Comparison of ENCODE assay signal across 8 cellular contexts in the genomic region with DNA sequence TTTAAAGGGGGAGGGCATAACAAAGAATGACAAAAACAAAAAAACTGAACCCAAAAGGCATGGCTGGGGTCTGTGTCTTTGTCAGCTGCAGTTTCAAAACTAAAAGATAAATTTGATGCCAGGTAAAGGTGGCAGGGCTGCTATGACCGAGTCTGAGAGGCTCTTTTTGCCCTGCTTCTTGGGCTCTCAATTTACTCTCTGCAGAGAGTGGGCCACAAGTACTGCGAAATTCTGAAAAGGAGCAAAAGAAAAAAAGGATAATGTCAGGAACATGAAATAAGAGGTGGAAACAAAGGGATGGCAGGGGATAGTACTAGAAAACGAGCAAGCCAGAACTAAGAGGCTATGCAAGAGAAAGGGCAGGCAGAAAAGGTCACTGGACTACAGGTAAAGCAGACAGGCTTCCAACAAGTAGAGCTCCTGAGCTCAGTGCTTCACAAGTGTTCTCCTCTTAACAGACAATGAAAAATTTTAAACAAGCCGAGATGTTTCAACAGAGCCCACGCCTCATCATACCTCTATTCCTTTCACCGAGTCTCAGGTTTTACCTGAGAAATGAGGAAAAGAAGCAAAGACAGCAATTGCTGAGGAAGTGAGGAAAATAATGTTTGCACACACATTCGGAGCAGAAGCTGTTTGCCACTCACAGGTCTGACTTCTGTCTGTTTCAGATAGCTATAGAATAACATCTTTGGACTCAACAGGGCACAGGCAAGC. TPM values are rescaled to one million over a fixed set of nuclear protein-coding genes. Genes with fewer than 3 reads are reported as not detected.
A peak's percentile ranks its signal among the peaks of the same experiment; 100 is the strongest.
DNase-seq lines count a peak whose midpoint lies in the region; ATAC-seq, FAIRE-seq and TF ChIP-seq lines count a peak whose summit lies in the region.

No MANE protein-coding gene starts in this region.

- H3K27me3 Mint-ChIP-seq in CD4-positive, CD25-positive, alpha-beta regulatory T cell = peaks cover 22% of the 10 kb centered on the region

- CTCF ChIA-PET in IMR-90 (lab: Yijun Ruan, JAX) = interaction anchor here (0.7 kb wide), 1 partner anchor 1123 kb away, joined by 3 read pairs; no protein-coding TSS in a partner anchor
- CTCF ChIA-PET in GM12878 (lab: Yijun Ruan, JAX) = interaction anchor here (0.5 to 2.1 kb wide), 4 partner anchors 10 to 877 kb away, joined by 3 to 11 read pairs (median 4); no protein-coding TSS in a partner anchor

- no peak for TF ChIP-seq EP300 in GM12878 (IDR thresholded peaks at IDR 0.05; ENCODE audit: borderline replicate concordance in 1 of 2, control insufficient read depth in 1 of 2, low read depth in 2 of 2, low read length in 2 of 2)

- ATAC-seq in CD4-positive, CD25-positive, alpha-beta regulatory T cell (ENCODE audit: low read depth in 2 of 2) = no peak
- no peak for ATAC-seq in IMR-90 (ENCODE audit: low read depth)
- ATAC-seq in GM12878 = no peak
- ATAC-seq in lower lobe of right lung = no peak
- no peak for ATAC-seq in HG03196 (IDR thresholded peaks at IDR 0.05; ENCODE audit: unreplicated experiment)

- peak overlapping the region; percentile 92 for H3K9ac ChIP-seq in IMR-90 (ENCODE audit: low read depth, low read length)
- H3K9ac ChIP-seq in GM12878 (ENCODE audit: control insufficient read depth, insufficient read depth, low read length) = peak overlapping the region; percentile 90

- peak overlapping the region; percentile 91 for H3K18ac ChIP-seq in IMR-90 (ENCODE audit: low read depth, low read length)

- TF ChIP-seq POLR2A in IMR-90 (IDR thresholded peaks at IDR 0.05; ENCODE audit: low read depth, low read length) (no peak), GM12878 (IDR thresholded peaks at IDR 0.05; ENCODE audit: low read depth, low read length) (no peak), vagina (IDR thresholded peaks at IDR 0.05) (no peak)

- H3K79me1 ChIP-seq in IMR-90 (ENCODE audit: low read depth in 1 of 2, low read length in 2 of 2) = peaks cover 0 to 15% of the 10 kb centered on the region in 2 experiments; a peak in 2 of 4 replicates

- H2BK5ac ChIP-seq in IMR-90 (ENCODE audit: low read depth, low read length, poor library complexity, severe bottlenecking) = peak overlapping the region; percentile 99

- H3K4me1 Mint-ChIP-seq in CD4-positive, CD25-positive, alpha-beta regulatory T cell = peaks cover 10 to 34% (median 16%) of the 10 kb centered on the region in 4 donors

- SMC1A ChIA-PET in GM12878 (lab: Charles Lee; ENCODE audit: uncharacterized antibody, unreplicated experiment) = interaction anchor here (0.6 to 5.3 kb wide), 4 partner anchors 10 to 1737 kb away, joined by 3 to 26 read pairs (median 4); no protein-coding TSS in a partner anchor

- H3K27ac ChIP-seq in CD4-positive, CD25-positive, alpha-beta regulatory T cell (ENCODE audit: insufficient read depth, low read length, poor library complexity, severe bottlenecking) = peak overlapping the region; percentile 90
- H3K27ac ChIP-seq in IMR-90 (ENCODE audit: insufficient read depth, low read length) (peak overlapping the region; percentile 97), GM12878 (ENCODE audit: control insufficient read depth, insufficient read depth) (peak overlapping the region; percentile 81), lower lobe of right lung (peak overlapping the region; percentile 90), vagina (peak overlapping the region; percentile 95)

- WGBS in IMR-90 (ENCODE audit: extremely low coverage in 2 of 2, insufficient read length in 1 of 2), 2 experiments = 0% methylated on average over 3 of the region's 7 CpGs; no CpG with 5 or more reads in 1 of the 2 experiments
- 38% methylated on average over 7 of the region's 7 CpGs for WGBS in GM12878 (ENCODE audit: insufficient coverage, insufficient replicate concordance, low lambda C conversion rate, missing lambda C conversion rate)

- H3K9me1 ChIP-seq in IMR-90 (ENCODE audit: insufficient read depth, low read length) = peaks cover 10% of the 10 kb centered on the region; the same call in 1 of the 2 replicates

- peak overlapping the region; percentile 92 for H2BK120ac ChIP-seq in IMR-90 (ENCODE audit: low read depth, low read length)

- peak overlapping the region; percentile 56 for H2AK9ac ChIP-seq in IMR-90 (replicated peaks; ENCODE audit: low read depth, low read length, poor library complexity)

- peak overlapping the region; percentile 72 for H3K4me3 ChIP-seq in CD4-positive, CD25-positive, alpha-beta regulatory T cell (ENCODE audit: low read depth, low read length)
- peak overlapping the region; percentile 78 for H3K4me3 ChIP-seq in IMR-90 (ENCODE audit: insufficient read depth, low read depth, low read length)
- H3K4me3 ChIP-seq in GM12878 = peak overlapping the region; percentile 63
- peak overlapping the region; percentile 77 for H3K4me3 ChIP-seq in lower lobe of right lung
- peak overlapping the region; percentile 61 to 65 for H3K4me3 ChIP-seq in vagina

- intact Hi-C loops in IMR-90 (cut with micrococcal nuclease) = loop anchor here (1.0 to 10.0 kb wide), 10 partner anchors 35 to 677 kb away; no protein-coding TSS in a partner anchor
- intact Hi-C loops in GM12878 (cut with micrococcal nuclease; ENCODE audit: unreplicated experiment) = no loop called here
- intact Hi-C loops in lower lobe of right lung (cut with DNase I) = no loop called here
- intact Hi-C loops in vagina (cut with DNase I) = loop anchor here (10.0 kb wide), 3 partner anchors 48 to 898 kb away; no protein-coding TSS in a partner anchor

- H3K4me1 ChIP-seq in CD4-positive, CD25-positive, alpha-beta regulatory T cell (ENCODE audit: control insufficient read depth, insufficient read depth, low read length, poor library complexity, severe bottlenecking) = peaks cover 16% of the 10 kb centered on the region
- peaks cover 8% of the 10 kb centered on the region for H3K4me1 ChIP-seq in IMR-90 (ENCODE audit: control insufficient read depth, insufficient read depth, low read length)
- H3K4me1 ChIP-seq in GM12878 (ENCODE audit: control insufficient read depth, insufficient read depth, low read length) = peaks cover 6% of the 10 kb centered on the region
- peaks cover 62% of the 10 kb centered on the region for H3K4me1 ChIP-seq in lower lobe of right lung
- H3K4me1 ChIP-seq in vagina = peaks cover 65% of the 10 kb centered on the region

- H3K4ac ChIP-seq in IMR-90 (ENCODE audit: low read depth, low read length) = peak overlapping the region; percentile 87

- H3K9me3 Mint-ChIP-seq in CD4-positive, CD25-positive, alpha-beta regulatory T cell = peaks cover 0 to 2% (median 0%) of the 10 kb centered on the region in 7 donors

- H2AK5ac ChIP-seq in IMR-90 (ENCODE audit: low read depth, low read length) = peak overlapping the region; percentile 80

- H3K9me3 ChIP-seq in CD4-positive, CD25-positive, alpha-beta regulatory T cell (ENCODE audit: control insufficient read depth in 2 of 2, low read length in 2 of 2) = no peaks in the 10 kb centered on the region
- H3K9me3 ChIP-seq in IMR-90 (ENCODE audit: control insufficient read depth, insufficient read depth, low read length) (no peaks in the 10 kb centered on the region), GM12878 (replicated peaks; ENCODE audit: control insufficient read depth, insufficient read depth, low read length) (no peaks in the 10 kb centered on the region), lower lobe of right lung (no peaks in the 10 kb centered on the region), vagina (no peaks in the 10 kb centered on the region)

- H4K20me1 ChIP-seq in IMR-90 (ENCODE audit: insufficient read depth, low read length) = peaks cover 33% of the 10 kb centered on the region
- no peaks in the 10 kb centered on the region for H4K20me1 ChIP-seq in GM12878 (ENCODE audit: control insufficient read depth, insufficient read depth)

- H4K91ac ChIP-seq in IMR-90 (ENCODE audit: insufficient read depth, low read depth, low read length) = peak overlapping the region; percentile 92

- in situ Hi-C loops in IMR-90 (cut with MboI; ENCODE audit: low sequenced_read_pairs) = loop anchor here (5.0 to 25.0 kb wide), 3 partner anchors 138 to 1680 kb away; no protein-coding TSS in a partner anchor
- in situ Hi-C loops in GM12878 (cut with MboI) = no loop called here

- POLR2A ChIA-PET in IMR-90 (lab: Charles Lee; ENCODE audit: unreplicated experiment) (interaction anchor here (0.6 kb wide), 1 partner anchor 190 kb away, joined by 3 read pairs; no protein-coding TSS in a partner anchor), GM12878 (lab: Charles Lee) (no interaction called here)

- H3K79me2 ChIP-seq in GM12878 (ENCODE audit: control insufficient read depth, insufficient read depth, low read length) = no peaks in the 10 kb centered on the region

- no peaks in the 10 kb centered on the region for H3K36me3 ChIP-seq in CD4-positive, CD25-positive, alpha-beta regulatory T cell (ENCODE audit: control insufficient read depth, insufficient read depth, low read length)
- H3K36me3 ChIP-seq in IMR-90 (ENCODE audit: control insufficient read depth, insufficient read depth, low read length) (peaks cover 53% of the 10 kb centered on the region), GM12878 (ENCODE audit: control insufficient read depth in 2 of 2, insufficient read depth in 2 of 2, low read length in 1 of 2) (no peaks in the 10 kb centered on the region), lower lobe of right lung (no peaks in the 10 kb centered on the region), vagina (no peaks in the 10 kb centered on the region)

- DNase-seq in CD4-positive, CD25-positive, alpha-beta regulatory T cell = peak in 1 of 3 donors; percentile 17
- DNase-seq in IMR-90 (peak; percentile 22), GM12878 (ENCODE audit: low read depth, low spot score) (no peak), lower lobe of right lung (no peak), vagina (ENCODE audit: extremely low spot score in 2 of 2) (no peak), EL (no peak), NOMO-1 treated with dmso at 0.1 percent for 144 hours (lab: John Stamatoyannopoulos, UW; ENCODE audit: unreplicated experiment) (no peak)

- RAD21 ChIA-PET in GM12878 (lab: Charles Lee; ENCODE audit: unreplicated experiment) = no interaction called here

- TF ChIP-seq CTCF in IMR-90 (conservative IDR thresholded peaks at IDR 0.05; ENCODE audit: low read depth, low read length) (no peak), GM12878 (IDR thresholded peaks at IDR 0.05 in 2 of 3, conservative IDR thresholded peaks at IDR 0.05 in 1 of 3; ENCODE audit: control insufficient read depth in 2 of 3, extremely low read depth in 1 of 3, insufficient read depth in 1 of 3, low read depth in 3 of 3, low read length in 3 of 3) (no peak), lower lobe of right lung (IDR thresholded peaks at IDR 0.05) (no peak), vagina (IDR thresholded peaks at IDR 0.05) (no peak)

- H2AFZ ChIP-seq in IMR-90 (replicated peaks; ENCODE audit: low read length, poor library complexity) (no peak overlapping the region), GM12878 (ENCODE audit: control insufficient read depth, low read depth, low read length) (peak overlapping the region; percentile 94)

- TF ChIP-seq RAD21 in IMR-90 (IDR thresholded peaks at IDR 0.05; ENCODE audit: low read length) = no peak
- no peak for TF ChIP-seq RAD21 in GM12878 (IDR thresholded peaks at IDR 0.05; ENCODE audit: insufficient read depth, low read depth, low read length)

- peak; percentile 31 for FAIRE-seq in GM12878 (lab: Jason Lieb, UNC)

- H4K5ac ChIP-seq in IMR-90 (ENCODE audit: low read depth, low read length) = peak overlapping the region; percentile 51

- peak overlapping the region; percentile 93 for H3K14ac ChIP-seq in IMR-90 (replicated peaks; ENCODE audit: low read depth, low read length)

- peak overlapping the region; percentile 98 for H3K56ac ChIP-seq in IMR-90 (ENCODE audit: extremely low read depth, insufficient read depth, low read length)

- H4K8ac ChIP-seq in IMR-90 (ENCODE audit: low read depth in 2 of 2, low read length in 2 of 2) = peak overlapping the region; percentile 94 to 95

- dilution Hi-C loops in IMR-90 (cut with HindIII; ENCODE audit: low sequenced_read_pairs, unreplicated experiment) = no loop called here

- H3K23ac ChIP-seq in IMR-90 (ENCODE audit: low read depth, low read length) = peak overlapping the region; percentile 91

- H2BK20ac ChIP-seq in IMR-90 (ENCODE audit: low read depth, low read length) = peak overlapping the region; percentile 77

- H3K4me3 Mint-ChIP-seq in CD4-positive, CD25-positive, alpha-beta regulatory T cell = peak overlapping the region; percentile 85 to 98 (median 90)

- H2BK15ac ChIP-seq in IMR-90 (ENCODE audit: low read depth, low read length) = peak overlapping the region; percentile 17; the same call in 2 of the 3 replicates

- H3K4me2 ChIP-seq in IMR-90 (ENCODE audit: low read depth, low read length) = peak overlapping the region; percentile 85
- H3K4me2 ChIP-seq in GM12878 (ENCODE audit: control insufficient read depth, insufficient read depth) = peak overlapping the region; percentile 88

- no peaks in the 10 kb centered on the region for H3K36me3 Mint-ChIP-seq in CD4-positive, CD25-positive, alpha-beta regulatory T cell

- no peaks in the 10 kb centered on the region for H3K27me3 ChIP-seq in CD4-positive, CD25-positive, alpha-beta regulatory T cell (ENCODE audit: control insufficient read depth, insufficient read depth, low read length)
- H3K27me3 ChIP-seq in IMR-90 (ENCODE audit: control insufficient read depth, insufficient read depth, low read length) (no peaks in the 10 kb centered on the region), GM12878 (replicated peaks in 1 of 2; ENCODE audit: control insufficient read depth in 2 of 2, insufficient read depth in 2 of 2, low read length in 1 of 2) (no peaks in the 10 kb centered on the region), lower lobe of right lung (ENCODE audit: low read depth) (no peaks in the 10 kb centered on the region), vagina (no peaks in the 10 kb centered on the region)

- peak overlapping the region; percentile 81 to 98 (median 97) for H3K27ac Mint-ChIP-seq in CD4-positive, CD25-positive, alpha-beta regulatory T cell

- BruUV-seq in IMR-90 (replicated peaks; lab: Mats Ljungman, UMichigan) (no TSS peak), GM12878 (replicated peaks; lab: Mats Ljungman, UMichigan) (TSS peak; percentile 66)

RNA-seq across cellular contexts. Expression of gene IRS1, which starts 7.3 kb away (rescaled TPM):
- total RNA-seq in CD4-positive, CD25-positive, alpha-beta regulatory T cell = 3.5 TPM
- polyA plus RNA-seq in CD4-positive, CD25-positive, alpha-beta regulatory T cell = under 1 TPM in 3 of 4 donors, not detected in 1; 0.05 to 0.17 (median 0.13) TPM
- total RNA-seq in IMR-90 (2012; rRNA removed) = 21.1 and 29.4 TPM in 2 replicates
- 37.1 and 44.5 TPM in 2 replicates for polyA plus RNA-seq in IMR-90 (2012; rRNA removed)
- 15.4 and 40.6 TPM in 2 replicates for polyA plus RNA-seq in IMR-90 (2012; cell fraction: cytosol; rRNA removed)
- polyA plus RNA-seq in IMR-90 (2012; cell fraction: nucleus; rRNA removed; ENCODE audit: low replicate concordance) = 20.3 and 39.6 TPM in 2 replicates
- 0.10 and 0.23 TPM in 2 replicates for total RNA-seq in GM12878 (2013; cell fraction: nucleolus; rRNA removed)
- 0.54 and 0.73 TPM in 2 replicates for total RNA-seq in GM12878 (2014; rRNA removed)
- total RNA-seq in GM12878 (2014; rRNA removed; fragmentation: Illumina TruSeq; extraction: Trizol) = 0.40 and 0.46 TPM in 2 replicates
- total RNA-seq in GM12878 (2021) = 1.7 TPM in 2 replicates
- polyA plus RNA-seq in GM12878 (2011; ENCODE audit: low read depth) = 0.03 TPM
- 0.07 and 0.08 TPM in 2 replicates for polyA plus RNA-seq in GM12878 (2011; rRNA removed)
- polyA plus RNA-seq in GM12878 (2011; cell fraction: cytosol; rRNA removed) = 0.10 and 0.25 TPM in 2 replicates
- polyA plus RNA-seq in GM12878 (2011; cell fraction: nucleus; rRNA removed) = 0.39 and 0.51 TPM in 2 replicates
- polyA plus RNA-seq in GM12878 (2012) = 0.14 and 0.45 TPM in 2 replicates
- 0.11 and 0.28 TPM in 2 replicates for polyA plus RNA-seq in GM12878 (2014; fragmentation: Illumina TruSeq; extraction: Trizol)
- polyA plus RNA-seq in GM12878 (2014; fragmentation: Nextera tagmentation; extraction: Ambion mirVana) = under 1 TPM; 0.03 to 0.13 TPM
- 0.48 and 0.87 TPM in 2 replicates for polyA plus RNA-seq in GM12878 (2014; rRNA removed)
- polyA plus RNA-seq in GM12878 (2016; fragmentation: Nextera tagmentation; extraction: Ambion mirVana) = under 1 TPM; 0.25 to 0.43 TPM
- polyA minus RNA-seq in GM12878 (2011; rRNA and poly(A)+ RNA removed) = 0.22 and 0.52 TPM in 2 replicates
- polyA minus RNA-seq in GM12878 (2011; cell fraction: cytosol; rRNA and poly(A)+ RNA removed) = 0.13 and 0.21 TPM in 2 replicates
- polyA minus RNA-seq in GM12878 (2011; cell fraction: nucleus; rRNA and poly(A)+ RNA removed) = 0.48 and 1.1 TPM in 2 replicates
- total RNA-seq in lower lobe of right lung = 11.3 TPM
- total RNA-seq in vagina = 16.9 TPM

RNA-seq across cellular contexts. Expression of gene RHBDD1, which starts 43.5 kb away (rescaled TPM):
- total RNA-seq in CD4-positive, CD25-positive, alpha-beta regulatory T cell = 56.4 TPM
- polyA plus RNA-seq in CD4-positive, CD25-positive, alpha-beta regulatory T cell = 10 to 100 TPM; 24.7 to 39.6 (median 26.1) TPM
- total RNA-seq in IMR-90 (2012; rRNA removed) (11.9 and 14.0 TPM in 2 replicates), GM12878 (2014; rRNA removed) (7.5 and 11.3 TPM in 2 replicates), GM12878 (2014; rRNA removed; fragmentation: Illumina TruSeq; extraction: Trizol) (14.3 and 17.1 TPM in 2 replicates), GM12878 (2021) (25.7 and 29.0 TPM in 2 replicates), lower lobe of right lung (42.2 TPM), vagina (27.3 TPM)
- polyA plus RNA-seq in IMR-90 (2012; rRNA removed) (9.3 and 9.7 TPM in 2 replicates), GM12878 (2011; rRNA removed) (35.6 and 36.4 TPM in 2 replicates), GM12878 (2014; fragmentation: Illumina TruSeq; extraction: Trizol) (15.0 and 23.8 TPM in 2 replicates), GM12878 (2014; fragmentation: Nextera tagmentation; extraction: Ambion mirVana) (1 to 10 TPM; 7.1 to 7.3 TPM), GM12878 (2014; rRNA removed) (10.1 and 12.9 TPM in 2 replicates), GM12878 (2016; fragmentation: Nextera tagmentation; extraction: Ambion mirVana) (10 to 100 TPM; 23.4 to 27.4 TPM)
- 4.0 and 4.1 TPM in 2 replicates for polyA plus RNA-seq in IMR-90 (2012; cell fraction: cytosol; rRNA removed)
- 3.8 and 8.8 TPM in 2 replicates for polyA plus RNA-seq in IMR-90 (2012; cell fraction: nucleus; rRNA removed; ENCODE audit: low replicate concordance)
- 230 and 231 TPM in 2 replicates for total RNA-seq in GM12878 (2013; cell fraction: nucleolus; rRNA removed)
- 11.7 TPM for polyA plus RNA-seq in GM12878 (2011; ENCODE audit: low read depth)
- polyA plus RNA-seq in GM12878 (2011; cell fraction: cytosol; rRNA removed) = 15.0 and 18.9 TPM in 2 replicates
- 22.2 and 35.0 TPM in 2 replicates for polyA plus RNA-seq in GM12878 (2011; cell fraction: nucleus; rRNA removed)
- polyA plus RNA-seq in GM12878 (2012) = 13.7 and 15.5 TPM in 2 replicates
- 95.4 and 140 TPM in 2 replicates for polyA minus RNA-seq in GM12878 (2011; rRNA and poly(A)+ RNA removed)
- polyA minus RNA-seq in GM12878 (2011; cell fraction: cytosol; rRNA and poly(A)+ RNA removed) = 20.8 and 32.3 TPM in 2 replicates
- polyA minus RNA-seq in GM12878 (2011; cell fraction: nucleus; rRNA and poly(A)+ RNA removed) = 68.9 and 77.6 TPM in 2 replicates

Comparison
In these comparisons a context has a peak if more than half of its experiments do, and no peak if none do; other contexts are left out.
1. intact Hi-C loops: an anchor here in IMR-90 (1.0 to 10.0 kb wide) and vagina (10.0 kb wide); none called in GM12878 and lower lobe of right lung.